In the genomic region with DNA sequence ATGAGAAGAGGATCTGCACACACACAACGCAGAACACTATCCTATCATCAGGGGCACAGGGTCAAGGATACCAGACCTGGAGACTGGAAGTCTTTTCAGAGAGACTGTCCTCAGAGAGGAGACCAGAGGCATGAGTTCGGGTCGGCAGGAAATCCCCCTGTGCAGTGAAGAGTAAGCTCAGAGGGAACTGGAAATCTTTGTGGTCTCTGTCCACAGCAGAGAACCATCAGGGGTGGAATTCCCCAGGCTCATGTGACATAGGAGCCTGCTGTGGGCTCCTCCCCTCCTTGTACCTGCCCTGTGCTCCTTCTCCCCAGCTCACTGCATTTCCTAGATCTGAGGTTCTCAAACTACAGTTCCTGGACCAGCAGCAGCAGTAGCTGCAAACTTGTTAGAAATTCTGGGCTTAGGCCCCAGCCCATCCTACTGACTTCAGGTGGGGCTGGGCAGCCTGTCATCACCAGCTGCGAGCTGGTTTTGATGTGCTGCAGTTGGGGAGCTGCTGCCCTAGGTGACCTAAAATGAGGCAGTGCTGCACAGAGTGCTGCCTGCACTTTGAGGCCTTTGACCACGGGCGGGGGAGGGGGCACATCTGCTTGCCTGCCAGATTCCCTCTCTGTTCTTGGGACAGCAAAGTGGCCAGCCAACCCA, we compare ENCODE assay signal across 9 cellular contexts. TPM values are rescaled to one million over a fixed set of nuclear protein-coding genes. Genes with fewer than 3 reads are reported as not detected.
DNase-seq lines count a peak whose midpoint lies in the region; ATAC-seq, FAIRE-seq and TF ChIP-seq lines count a peak whose summit lies in the region.
"Had no signal": no experiment of that assay in that cellular context is flagged by ENCODE, and none has a peak within 500 bp of the region (broad histone marks: within the 10 kb centered on the region; RNA-seq: fewer than 3 reads in every experiment).

No MANE protein-coding gene starts in this region.

- FAIRE-seq in astrocyte (lab: Jason Lieb, UNC) = no peak
- FAIRE-seq: A204.1 had no signal

- H4K20me1 ChIP-seq in OCI-LY7 (ENCODE audit: insufficient read depth, low read length) = peaks cover 15% of the 10 kb centered on the region; the same call in 1 of the 2 replicates
- peaks cover 69% of the 10 kb centered on the region for H4K20me1 ChIP-seq in astrocyte (ENCODE audit: insufficient read depth, low read length)

- H3K4me1 ChIP-seq in OCI-LY7 (ENCODE audit: insufficient read depth, low read length, poor library complexity, severe bottlenecking) (peaks cover 38% of the 10 kb centered on the region), astrocyte (ENCODE audit: insufficient read depth, low read length) (peaks cover 17% of the 10 kb centered on the region), gastrocnemius medialis (peaks cover 31 to 42% of the 10 kb centered on the region in 2 donors)

- BruUV-seq in OCI-LY7 (replicated peaks; lab: Mats Ljungman, UMichigan) = TSS peak; percentile 47

- TF ChIP-seq POLR2A in gastrocnemius medialis (IDR thresholded peaks at IDR 0.05) = no peak

- no peaks in the 10 kb centered on the region for H3K27me3 Mint-ChIP-seq in astrocyte (ENCODE audit: low read depth, unreplicated experiment)

- peak overlapping the region; percentile 86 for H3K4me3 Mint-ChIP-seq in astrocyte (ENCODE audit: unreplicated experiment)

- H3K4me3 ChIP-seq in OCI-LY7 (ENCODE audit: low read depth, low read length, poor library complexity, severe bottlenecking) (peak overlapping the region; percentile 94), astrocyte (ENCODE audit: insufficient read depth, low read depth, low read length) (no peak overlapping the region), gastrocnemius medialis (no peak overlapping the region)

- TF ChIP-seq CTCF in OCI-LY7 (conservative IDR thresholded peaks at IDR 0.05; ENCODE audit: low read length) (no peak), astrocyte (IDR thresholded peaks at IDR 0.05; ENCODE audit: insufficient read depth, low read depth, low read length) (no peak), gastrocnemius medialis (IDR thresholded peaks at IDR 0.05 in 4 of 5, conservative IDR thresholded peaks at IDR 0.05 in 1 of 5) (no peak)

- in situ Hi-C loops in gastrocnemius medialis (cut with MboI; ENCODE audit: low sequenced_read_pairs in 4 of 4) = loop anchor here in 1 of 4 donors (25.0 kb wide), 1 partner anchor 164 kb away; a partner anchor contains a TSS

- H3K9me3 ChIP-seq in OCI-LY7 (ENCODE audit: low read length) (no peaks in the 10 kb centered on the region), astrocyte (ENCODE audit: insufficient read depth, low read depth, low read length) (no peaks in the 10 kb centered on the region), gastrocnemius medialis (no peaks in the 10 kb centered on the region)

- ATAC-seq in HG02763 (IDR thresholded peaks at IDR 0.05; ENCODE audit: unreplicated experiment) (peak; percentile 55), gastrocnemius medialis (no peak)

- no peak overlapping the region for H3K27ac Mint-ChIP-seq in astrocyte (ENCODE audit: unreplicated experiment)

- H3K36me3 Mint-ChIP-seq in astrocyte (ENCODE audit: low read depth, unreplicated experiment) = peaks cover 8% of the 10 kb centered on the region

- H3K9me2 ChIP-seq in OCI-LY7 (ENCODE audit: insufficient read depth, low read length) = no peaks in the 10 kb centered on the region

- H3K36me3 ChIP-seq in OCI-LY7 (ENCODE audit: insufficient read depth, low read length) = peaks cover 3% of the 10 kb centered on the region; the same call in 1 of the 2 replicates
- H3K36me3 ChIP-seq in astrocyte (ENCODE audit: insufficient read depth, low read length) = no peaks in the 10 kb centered on the region
- H3K36me3 ChIP-seq in gastrocnemius medialis = no peaks in the 10 kb centered on the region

- H2AFZ ChIP-seq in OCI-LY7 (ENCODE audit: low read length) (no peak overlapping the region), astrocyte (ENCODE audit: low read depth, low read length) (no peak overlapping the region)

- no peak overlapping the region for H3K9ac ChIP-seq in astrocyte (ENCODE audit: low read length)

- peaks cover 21% of the 10 kb centered on the region for H3K4me1 Mint-ChIP-seq in astrocyte (ENCODE audit: low read depth, unreplicated experiment)

- CTCF ChIA-PET in OCI-LY7 (lab: Charles Lee; ENCODE audit: unreplicated experiment) = interaction anchor here (0.6 kb wide), 2 partner anchors 137 to 640 kb away, joined by 3 to 5 read pairs; no protein-coding TSS in a partner anchor

- intact Hi-C loops in OCI-LY7 (cut with micrococcal nuclease; ENCODE audit: unreplicated experiment) = no loop called here
- intact Hi-C loops in gastrocnemius medialis (cut with DNase I; ENCODE audit: low total_unique reads) = no loop called here

- H3K4me2 ChIP-seq in OCI-LY7 (ENCODE audit: low read length) = peak overlapping the region; percentile 91
- H3K4me2 ChIP-seq in astrocyte (ENCODE audit: low read length) = peak overlapping the region; percentile 93

- DNase-seq in DMS 273 (lab: John Stamatoyannopoulos, UW; ENCODE audit: unreplicated experiment) = peak; percentile 42
- no peak for DNase-seq in DMS 273 treated with DMSO at 0.1 percent for 48 hours (lab: John Stamatoyannopoulos, UW)
- DNase-seq in OCI-LY7 (ENCODE audit: low spot score) = peak; percentile 50
- no peak for DNase-seq in astrocyte (ENCODE audit: low read depth)
- peak; percentile 40 for DNase-seq in stimulated activated CD4-positive, alpha-beta T cell treated with anti-CD3 and anti-CD28 coated beads, Interleukin-12 subunit alpha, Interleukin-12 subunit beta, amount 100 ng/mL, for 4 hours
- DNase-seq in SW480 (ENCODE audit: low spot score) = no peak
- no peak for DNase-seq in gastrocnemius medialis

- H3K27me3 ChIP-seq in astrocyte (ENCODE audit: insufficient read depth, low read length) (no peaks in the 10 kb centered on the region), gastrocnemius medialis (no peaks in the 10 kb centered on the region)

- POLR2A ChIA-PET in OCI-LY7 (lab: Charles Lee) = interaction anchor here (0.5 to 1.8 kb wide), 4 partner anchors 18 to 479 kb away, joined by 3 to 6 read pairs (median 4); a partner anchor contains a TSS

- peaks cover 5% of the 10 kb centered on the region; the same call in 1 of the 2 replicates for H3K79me2 ChIP-seq in OCI-LY7 (ENCODE audit: insufficient read depth, low read depth, low read length)
- peaks cover 73% of the 10 kb centered on the region for H3K79me2 ChIP-seq in astrocyte (ENCODE audit: insufficient read depth, low read length)

- H3K9me3 Mint-ChIP-seq in astrocyte (ENCODE audit: unreplicated experiment) = no peaks in the 10 kb centered on the region

- H3K27ac ChIP-seq in OCI-LY7 (ENCODE audit: low read depth, low read length, poor library complexity, severe bottlenecking) = no peak overlapping the region
- no peak overlapping the region for H3K27ac ChIP-seq in astrocyte (ENCODE audit: low read depth, low read length)
- H3K27ac ChIP-seq in gastrocnemius medialis = peak overlapping the region in 1 of 4 donors; percentile 79

RNA-seq across cellular contexts. Expression of a gene that starts 2.4 kb away (rescaled TPM):
- 17.2 and 18.0 TPM in 2 replicates for total RNA-seq in OCI-LY7 (2014; rRNA removed; shearing (Covaris generic))
- total RNA-seq in OCI-LY7 (2022) = 79.7 and 91.7 TPM in 2 replicates
- 62.5 and 76.8 TPM in 2 replicates for total RNA-seq in astrocyte
- 10 to 100 TPM; 10.7 to 19.8 (median 14.0) TPM for total RNA-seq in gastrocnemius medialis

RNA-seq across cellular contexts. Expression of a gene that starts 45.4 kb away (rescaled TPM):
- total RNA-seq in OCI-LY7 (2014; rRNA removed; shearing (Covaris generic)) = 2,827 and 2,935 TPM in 2 replicates
- total RNA-seq in OCI-LY7 (2022) (2,267 and 2,573 TPM in 2 replicates), astrocyte (1,461 and 1,628 TPM in 2 replicates), gastrocnemius medialis (1,000 to 10,000 TPM in 1 of 4 donors, 100 to 1,000 TPM in 3; 487 to 1,236 (median 715) TPM)

Comparison
In these comparisons a context has a peak if more than half of its experiments do, and no peak if none do; other contexts are left out.
1. DNase-seq: peak in DMS 273 (single experiment), OCI-LY7 (single experiment) and stimulated activated CD4-positive, alpha-beta T cell treated with anti-CD3 and anti-CD28 coated beads, Interleukin-12 subunit alpha, Interleukin-12 subunit beta, amount 100 ng/mL, for 4 hours (single experiment); none in DMS 273 treated with DMSO at 0.1 percent for 48 hours (single experiment), astrocyte (single experiment), SW480 (single experiment) and gastrocnemius medialis (0 of 2).